Comparison of ENCODE assay signal across 8 cellular contexts in the genomic region with DNA sequence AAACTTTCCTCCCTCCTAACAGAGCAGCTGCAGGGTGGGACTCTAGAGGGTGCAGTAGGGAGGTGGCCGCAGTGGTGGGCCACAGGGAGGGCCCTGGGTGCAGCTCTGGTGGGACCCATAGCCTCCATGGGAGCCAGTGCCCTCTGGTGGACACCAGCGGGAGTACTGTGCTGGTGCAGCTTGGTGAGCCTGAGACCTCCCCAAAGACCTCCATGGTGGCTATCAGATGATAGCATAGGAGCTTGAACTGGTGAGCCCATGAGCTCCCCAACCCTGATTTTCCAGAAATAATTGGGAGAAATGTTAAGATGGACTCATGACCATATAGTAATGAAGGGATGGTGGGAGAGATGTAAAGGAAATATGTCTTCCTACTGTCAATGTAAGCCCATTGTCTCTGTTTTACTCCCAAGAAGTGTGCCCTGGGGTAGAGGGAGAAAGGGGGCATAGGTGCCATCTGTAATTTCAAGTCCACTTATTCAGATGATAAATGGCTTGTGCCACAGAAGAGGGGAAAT.
A peak's percentile ranks its signal among the peaks of the same experiment; 100 is the strongest.
DNase-seq lines count a peak whose midpoint lies in the region; ATAC-seq, FAIRE-seq and TF ChIP-seq lines count a peak whose summit lies in the region.

No MANE protein-coding gene starts in this region.

- no peak for TF ChIP-seq POLR2A in GM12891 (IDR thresholded peaks at IDR 0.05; ENCODE audit: low read depth, low read length)
- no peak for TF ChIP-seq POLR2A in Peyer's patch (IDR thresholded peaks at IDR 0.05)

- POLR2A ChIA-PET in A673 (lab: Charles Lee; ENCODE audit: low non-redundant PET), result no interaction called here

- H3K27me3 ChIP-seq in A673 (replicated peaks; ENCODE audit: insufficient read depth, low read depth, low read length, poor library complexity), result no peaks in the 10 kb centered on the region
- H3K27me3 ChIP-seq in Peyer's patch, result no peaks in the 10 kb centered on the region

- no TSS peak for BruUV-seq in A673 (replicated peaks; lab: Mats Ljungman, UMichigan)

- peak; percentile 59 for DNase-seq in A673 (ENCODE audit: low spot score)
- DNase-seq in GM12891 (ENCODE audit: insufficient read length, low spot score), result peak; percentile 23
- no peak for DNase-seq in Peyer's patch
- peak; percentile 45 for DNase-seq in dermis blood vessel endothelial cell
- DNase-seq in stimulated activated CD4-positive, alpha-beta T cell treated with anti-CD3 and anti-CD28 coated beads, Interleukin-4, amount 100 ng/mL, for 1 hour, result peak; percentile 34
- DNase-seq in NOMO-1 treated with DMSO at 0.1 percent for 48 hours (lab: John Stamatoyannopoulos, UW; ENCODE audit: unreplicated experiment), result no peak
- no peak for DNase-seq in foreskin melanocyte

- ATAC-seq in HG02870 (IDR thresholded peaks at IDR 0.05; ENCODE audit: unreplicated experiment), result peak; percentile 59

- H3K36me3 ChIP-seq in A673 (ENCODE audit: insufficient read depth, low read length, poor library complexity, severe bottlenecking), result no peaks in the 10 kb centered on the region
- H3K36me3 ChIP-seq in Peyer's patch, result no peaks in the 10 kb centered on the region

- H3K4me1 ChIP-seq in A673 (ENCODE audit: insufficient read depth, low read length, poor library complexity, severe bottlenecking) (peaks cover 4% of the 10 kb centered on the region), Peyer's patch (no peaks in the 10 kb centered on the region)

- CTCF ChIA-PET in A673 (lab: Charles Lee), result interaction anchor here (0.6 to 1.3 kb wide), 5 partner anchors 16 to 437 kb away, joined by 3 to 4 read pairs (median 4); no protein-coding TSS in a partner anchor

- H3K9me3 ChIP-seq in A673 (ENCODE audit: low read depth, low read length, poor library complexity, severe bottlenecking), result no peaks in the 10 kb centered on the region
- H3K9me3 ChIP-seq in Peyer's patch, result no peaks in the 10 kb centered on the region

- intact Hi-C loops in A673 (cut with micrococcal nuclease; ENCODE audit: unreplicated experiment), result loop anchor here (5.0 kb wide), 2 partner anchors 325 to 440 kb away; no protein-coding TSS in a partner anchor

- H3K27ac ChIP-seq in A673 (ENCODE audit: low read depth, low read length, poor library complexity, severe bottlenecking), result no peak overlapping the region
- H3K27ac ChIP-seq in Peyer's patch, result no peak overlapping the region

- peak; percentile 66 for FAIRE-seq in GM12891 (lab: Jason Lieb, UNC)

- no peak overlapping the region for H3K4me3 ChIP-seq in A673 (ENCODE audit: low read depth, low read length, poor library complexity, severe bottlenecking)
- H3K4me3 ChIP-seq in Peyer's patch, result no peak overlapping the region

- peak; percentile 85 for TF ChIP-seq CTCF in A673 (conservative IDR thresholded peaks at IDR 0.05; ENCODE audit: low read depth, low read length)
- peak in 4 of 6 experiments; percentile 28 to 38 (median 35) for TF ChIP-seq CTCF in Peyer's patch (IDR thresholded peaks at IDR 0.05)

TF ChIP-seq in GM12891, 5 proteins besides CTCF, POLR2A, EP300 and RAD21:
- TF ChIP-seq POLR2AphosphoS5 (IDR thresholded peaks at IDR 0.05; ENCODE audit: low read depth, low read length) (no peak), POU2F2 (IDR thresholded peaks at IDR 0.05; ENCODE audit: low read depth, low read length) (no peak)

Comparison
In these comparisons a context has a peak if more than half of its experiments do, and no peak if none do; other contexts are left out.
1. DNase-seq: peak in A673 (single experiment), GM12891 (single experiment), dermis blood vessel endothelial cell (single experiment) and stimulated activated CD4-positive, alpha-beta T cell treated with anti-CD3 and anti-CD28 coated beads, Interleukin-4, amount 100 ng/mL, for 1 hour (single experiment); none in Peyer's patch (0 of 3), NOMO-1 treated with DMSO at 0.1 percent for 48 hours (single experiment) and foreskin melanocyte (single experiment).